ENCODE assay signal across 9 cellular contexts in the genomic region with DNA sequence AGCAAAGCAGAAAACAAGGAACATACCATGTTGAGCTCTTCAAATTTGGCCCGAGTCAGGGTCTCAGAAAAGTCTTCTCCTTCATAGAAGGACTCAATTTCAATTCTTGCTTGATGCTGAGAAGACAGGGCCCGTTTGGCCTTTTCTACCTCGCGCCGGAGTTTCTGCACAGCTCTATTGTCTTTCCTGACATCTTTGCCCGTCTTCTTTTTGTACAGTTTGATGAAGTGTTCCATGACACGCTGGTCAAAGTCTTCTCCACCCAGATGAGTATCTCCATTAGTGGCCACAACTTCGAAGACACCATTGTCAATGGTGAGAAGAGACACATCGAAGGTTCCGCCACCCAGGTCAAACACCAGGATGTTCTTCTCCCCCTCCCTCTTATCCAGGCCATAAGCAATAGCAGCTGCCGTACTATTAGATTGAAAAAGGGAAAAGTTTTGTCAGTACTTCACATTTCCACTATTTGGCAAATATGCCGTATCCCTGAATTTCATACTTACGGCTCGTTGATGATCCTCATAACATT. TPM values are rescaled to one million over a fixed set of nuclear protein-coding genes. Genes with fewer than 3 reads are reported as not detected.
A peak's percentile ranks its signal among the peaks of the same experiment; 100 is the strongest.
DNase-seq lines count a peak whose midpoint lies in the region; ATAC-seq lines count a peak whose summit lies in the region.
"Had no signal": no experiment of that assay in that cellular context is flagged by ENCODE, and none has a peak within 500 bp of the region (broad histone marks: within the 10 kb centered on the region; RNA-seq: fewer than 3 reads in every experiment).

No MANE protein-coding gene starts in this region.

- H3K36me3 Mint-ChIP-seq in activated CD8-positive, alpha-beta memory T cell treated with anti-CD3 and anti-CD28 coated beads, Interleukin-2, amount 10 ng/mL, durations not matched to agents 7 days and 5 days: peaks cover 56% of the 10 kb centered on the region
- H3K36me3 Mint-ChIP-seq in activated naive CD4-positive, alpha-beta T cell treated with anti-CD3 and anti-CD28 coated beads, Interleukin-2, amount 50 U/mL, for 72 hours: peaks cover 45 to 67% of the 10 kb centered on the region in 2 donors
- H3K36me3 Mint-ChIP-seq in immature natural killer cell: peaks cover 25 to 55% (median 41%) of the 10 kb centered on the region in 3 donors

- no peaks in the 10 kb centered on the region for H3K9me3 Mint-ChIP-seq in activated CD8-positive, alpha-beta memory T cell treated with anti-CD3 and anti-CD28 coated beads, Interleukin-2, amount 10 ng/mL, durations not matched to agents 7 days and 5 days (ENCODE audit: low read depth)
- H3K9me3 Mint-ChIP-seq in activated naive CD4-positive, alpha-beta T cell treated with anti-CD3 and anti-CD28 coated beads, Interleukin-2, amount 50 U/mL, for 72 hours: no peaks in the 10 kb centered on the region
- H3K9me3 Mint-ChIP-seq in immature natural killer cell: no peaks in the 10 kb centered on the region

- H3K27ac ChIP-seq in stomach smooth muscle (ENCODE audit: low read length): no peak overlapping the region

- H3K27me3 Mint-ChIP-seq in activated CD8-positive, alpha-beta memory T cell treated with anti-CD3 and anti-CD28 coated beads, Interleukin-2, amount 10 ng/mL, durations not matched to agents 7 days and 5 days: no peaks in the 10 kb centered on the region
- H3K27me3 Mint-ChIP-seq in immature natural killer cell (ENCODE audit: low read depth in 3 of 3): peaks cover 21 to 42% (median 30%) of the 10 kb centered on the region in 3 donors

- peaks cover 39 to 45% of the 10 kb centered on the region in 2 donors for H3K36me3 ChIP-seq in stomach smooth muscle (ENCODE audit: control insufficient read depth in 2 of 2, insufficient read depth in 2 of 2, low read length in 2 of 2)

- H3K9ac ChIP-seq in stomach smooth muscle (ENCODE audit: low read length in 2 of 2): no peak overlapping the region

- peaks cover 35% of the 10 kb centered on the region for H3K4me1 ChIP-seq in stomach smooth muscle (ENCODE audit: control insufficient read depth, insufficient read depth, low read length)

- H3K4me3 Mint-ChIP-seq in activated CD8-positive, alpha-beta memory T cell treated with anti-CD3 and anti-CD28 coated beads, Interleukin-2, amount 10 ng/mL, durations not matched to agents 7 days and 5 days: peak overlapping the region; percentile 94
- peak overlapping the region; percentile 76 to 100 (median 99) for H3K4me3 Mint-ChIP-seq in immature natural killer cell

- peaks cover 51% of the 10 kb centered on the region for H3K4me1 Mint-ChIP-seq in activated CD8-positive, alpha-beta memory T cell treated with anti-CD3 and anti-CD28 coated beads, Interleukin-2, amount 10 ng/mL, durations not matched to agents 7 days and 5 days
- H3K4me1 Mint-ChIP-seq in immature natural killer cell: peaks cover 63 to 74% of the 10 kb centered on the region in 2 donors

- no peaks in the 10 kb centered on the region for H3K9me3 ChIP-seq in stomach smooth muscle (ENCODE audit: control insufficient read depth in 2 of 2, low read length in 2 of 2)

- H3K27ac Mint-ChIP-seq in activated CD8-positive, alpha-beta memory T cell treated with anti-CD3 and anti-CD28 coated beads, Interleukin-2, amount 10 ng/mL, durations not matched to agents 7 days and 5 days: peak overlapping the region; percentile 16
- H3K27ac Mint-ChIP-seq in activated naive CD4-positive, alpha-beta T cell treated with anti-CD3 and anti-CD28 coated beads, Interleukin-2, amount 50 U/mL, for 72 hours: peak overlapping the region; percentile 67 to 100
- peak overlapping the region; percentile 31 to 100 (median 67) for H3K27ac Mint-ChIP-seq in immature natural killer cell

- CTCF ChIA-PET in activated CD8-positive, alpha-beta memory T cell treated with anti-CD3 and anti-CD28 coated beads, Interleukin-2, amount 10 ng/mL, durations not matched to agents 7 days and 5 days (lab: Charles Lee): no interaction called here

- no peak for ATAC-seq in activated CD8-positive, alpha-beta memory T cell treated with anti-CD3 and anti-CD28 coated beads, Interleukin-2, amount 10 ng/mL, durations not matched to agents 7 days and 5 days
- no peak for ATAC-seq in activated naive CD4-positive, alpha-beta T cell treated with anti-CD3 and anti-CD28 coated beads, Interleukin-2, amount 50 U/mL, for 72 hours
- ATAC-seq in GM18520 (IDR thresholded peaks at IDR 0.05; ENCODE audit: unreplicated experiment): no peak
- ATAC-seq in GM21526 (IDR thresholded peaks at IDR 0.05; ENCODE audit: low FRiP score, unreplicated experiment): no peak

- H3K4me3 ChIP-seq in stomach smooth muscle (ENCODE audit: low read length in 2 of 2): peak overlapping the region; percentile 93 to 99

- H3K27me3 ChIP-seq in stomach smooth muscle (ENCODE audit: control insufficient read depth in 1 of 2, insufficient read depth in 2 of 2, low read length in 2 of 2): no peaks in the 10 kb centered on the region

- DNase-seq in activated CD8-positive, alpha-beta memory T cell treated with anti-CD3 and anti-CD28 coated beads, Interleukin-2, amount 10 ng/mL, durations not matched to agents 7 days and 5 days: no peak
- DNase-seq in activated CD8-positive, alpha-beta memory T cell treated with anti-CD3 and anti-CD28 coated beads for 24 hours: no peak
- no peak for DNase-seq in activated naive CD4-positive, alpha-beta T cell treated with anti-CD3 and anti-CD28 coated beads, Interleukin-2, amount 50 U/mL, for 72 hours (ENCODE audit: low spot score in 2 of 2)
- DNase-seq in immature natural killer cell: peak in 1 of 3 donors; percentile 26
- DNase-seq in stimulated activated CD4-positive, alpha-beta T cell treated with anti-CD3 and anti-CD28 coated beads, Interleukin-15, amount 100 ng/mL, for 24 hours: no peak
- DNase-seq: NCI-H187 treated with DMSO at 0.1 percent for 48 hours had no signal

RNA-seq across cellular contexts. Expression of gene HSPA5, which starts 2.2 kb away (rescaled TPM):
- 100 to 1,000 TPM; 116 to 185 TPM for total RNA-seq in activated CD8-positive, alpha-beta memory T cell treated with anti-CD3 and anti-CD28 coated beads, Interleukin-2, amount 10 ng/mL, durations not matched to agents 7 days and 5 days
- total RNA-seq in activated naive CD4-positive, alpha-beta T cell treated with anti-CD3 and anti-CD28 coated beads, Interleukin-2, amount 50 U/mL, for 72 hours: 100 to 1,000 TPM; 120 to 133 TPM
- 100 to 1,000 TPM; 192 to 379 (median 292) TPM for polyA plus RNA-seq in immature natural killer cell

RNA-seq across cellular contexts. Expression of gene GAPVD1, which starts 22.6 kb away (rescaled TPM):
- 10 to 100 TPM; 53.4 to 54.2 TPM for total RNA-seq in activated CD8-positive, alpha-beta memory T cell treated with anti-CD3 and anti-CD28 coated beads, Interleukin-2, amount 10 ng/mL, durations not matched to agents 7 days and 5 days
- 10 to 100 TPM; 44.1 to 67.7 TPM for total RNA-seq in activated naive CD4-positive, alpha-beta T cell treated with anti-CD3 and anti-CD28 coated beads, Interleukin-2, amount 50 U/mL, for 72 hours
- polyA plus RNA-seq in immature natural killer cell: 10 to 100 TPM; 18.1 to 53.3 (median 28.7) TPM

RNA-seq across cellular contexts. Expression of gene RABEPK, which starts 38.6 kb away (rescaled TPM):
- 10 to 100 TPM; 14.3 to 16.9 TPM for total RNA-seq in activated CD8-positive, alpha-beta memory T cell treated with anti-CD3 and anti-CD28 coated beads, Interleukin-2, amount 10 ng/mL, durations not matched to agents 7 days and 5 days
- total RNA-seq in activated naive CD4-positive, alpha-beta T cell treated with anti-CD3 and anti-CD28 coated beads, Interleukin-2, amount 50 U/mL, for 72 hours: 10 to 100 TPM; 22.9 to 31.9 TPM
- polyA plus RNA-seq in immature natural killer cell: 10 to 100 TPM; 23.6 to 44.1 (median 28.2) TPM

RNA-seq across cellular contexts. Expression of gene PPP6C, which starts 49.4 kb away (rescaled TPM):
- total RNA-seq in activated CD8-positive, alpha-beta memory T cell treated with anti-CD3 and anti-CD28 coated beads, Interleukin-2, amount 10 ng/mL, durations not matched to agents 7 days and 5 days: 10 to 100 TPM; 40.8 to 50.3 TPM
- total RNA-seq in activated naive CD4-positive, alpha-beta T cell treated with anti-CD3 and anti-CD28 coated beads, Interleukin-2, amount 50 U/mL, for 72 hours: 10 to 100 TPM; 36.6 to 41.7 TPM
- polyA plus RNA-seq in immature natural killer cell: 10 to 100 TPM; 34.3 to 48.2 (median 46.9) TPM

Comparison
In these comparisons a context has a peak if more than half of its experiments do, and no peak if none do; other contexts are left out.
1. H3K27ac Mint-ChIP-seq: peak in every context shown above with its lines; median percentile 84 in activated naive CD4-positive, alpha-beta T cell treated with anti-CD3 and anti-CD28 coated beads, Interleukin-2, amount 50 U/mL, for 72 hours; 67 in immature natural killer cell; 16 in activated CD8-positive, alpha-beta memory T cell treated with anti-CD3 and anti-CD28 coated beads, Interleukin-2, amount 10 ng/mL, durations not matched to agents 7 days and 5 days.